Comparison of ENCODE assay signal across 19 cellular contexts in genomic region chr1:110007045-110007444, GRCh38. TPM values are rescaled to one million over a fixed set of nuclear protein-coding genes. Genes with fewer than 3 reads are reported as not detected.
A peak's percentile ranks its signal among the peaks of the same experiment; 100 is the strongest.
DNase-seq lines count a peak whose midpoint lies in the region; ATAC-seq and TF ChIP-seq lines count a peak whose summit lies in the region.
"Had no signal": no experiment of that assay in that cellular context is flagged by ENCODE, and none has a peak within 500 bp of the region (broad histone marks: within the 10 kb centered on the region; RNA-seq: fewer than 3 reads in every experiment).

No MANE protein-coding gene starts in this region.

- H3K4me3 ChIP-seq in SK-N-SH (ENCODE audit: low read depth in 2 of 2, low read length in 1 of 2): no peak overlapping the region
- H3K4me3 ChIP-seq in SK-N-MC: no peak overlapping the region
- peak overlapping the region in 1 of 2 donors; percentile 32 for H3K4me3 ChIP-seq in stomach smooth muscle (ENCODE audit: low read length in 2 of 2)
- H3K4me3 ChIP-seq: spleen, uterus had no signal

- peaks cover 28% of the 10 kb centered on the region for H3F3A ChIP-seq in SK-N-SH (replicated peaks; ENCODE audit: insufficient read depth)

- TF ChIP-seq CTCF in SK-N-SH (IDR thresholded peaks at IDR 0.05) (no peak), GM20000 (IDR thresholded peaks at IDR 0.05; ENCODE audit: extremely low read depth, missing control alignments) (no peak)

- H3K9ac ChIP-seq in SK-N-SH (no peak overlapping the region), SK-N-MC (ENCODE audit: insufficient read length) (no peak overlapping the region), stomach smooth muscle (ENCODE audit: low read length in 2 of 2) (no peak overlapping the region)

- H3K4me2 ChIP-seq in SK-N-SH: no peak overlapping the region

- no peaks in the 10 kb centered on the region for H3K27me3 ChIP-seq in SK-N-SH (ENCODE audit: insufficient read depth)
- no peaks in the 10 kb centered on the region for H3K27me3 ChIP-seq in stomach smooth muscle (ENCODE audit: control insufficient read depth in 1 of 2, insufficient read depth in 2 of 2, low read length in 2 of 2)
- H3K27me3 ChIP-seq: spleen, uterus had no signal

- TF ChIP-seq EP300 in SK-N-SH (IDR thresholded peaks at IDR 0.05; ENCODE audit: borderline replicate concordance in 1 of 2, low read depth in 1 of 2, low read length in 1 of 2): no peak; a peak in 1 of 4 replicates

- POLR2A ChIA-PET in SK-N-SH (lab: Yijun Ruan, JAX): interaction anchor here (0.8 to 1.8 kb wide), 5 partner anchors 9 to 233 kb away, joined by 3 to 7 read pairs (median 4); partner anchors contain the start of gene AHCYL1

- no peak overlapping the region for H2AFZ ChIP-seq in SK-N-SH (ENCODE audit: low read depth)

- H3K36me3 ChIP-seq in SK-N-SH (replicated peaks in 1 of 2; ENCODE audit: control insufficient read depth in 1 of 2, insufficient read depth in 2 of 2, low read length in 1 of 2) (peaks cover 18 to 34% of the 10 kb centered on the region in 2 experiments), SK-N-MC (ENCODE audit: insufficient read depth, low read length) (peaks cover 37% of the 10 kb centered on the region), stomach smooth muscle (ENCODE audit: control insufficient read depth in 2 of 2, insufficient read depth in 2 of 2, low read length in 2 of 2) (peaks cover 12 to 24% of the 10 kb centered on the region in 2 donors)
- H3K36me3 ChIP-seq: uterus had no signal

- CTCF ChIA-PET in SK-N-SH (lab: Yijun Ruan, JAX): interaction anchor here (0.5 to 3.5 kb wide), 9 partner anchors 11 to 608 kb away, joined by 3 to 30 read pairs (median 3); partner anchors contain the start of gene AHCYL1

- peaks cover 4% of the 10 kb centered on the region; the same call in 1 of the 2 replicates for H4K20me1 ChIP-seq in SK-N-SH (ENCODE audit: insufficient read depth)

- 72% methylated on average over 2 of the region's 2 CpGs for WGBS in SK-N-SH (ENCODE audit: low lambda C conversion rate)

- peaks cover 57% of the 10 kb centered on the region for H3K79me2 ChIP-seq in SK-N-SH (ENCODE audit: insufficient read depth)

- H3K9me2 ChIP-seq in SK-N-SH: no peaks in the 10 kb centered on the region

- no peak for ATAC-seq in SK-N-SH treated with all-trans-retinoic acid at 6 μM for 48 hours
- ATAC-seq in left lobe of liver: peak; percentile 39
- ATAC-seq in HG03460 (IDR thresholded peaks at IDR 0.05; ENCODE audit: unreplicated experiment): no peak
- ATAC-seq: activated CD8-positive, alpha-beta T cell treated with anti-CD3 and anti-CD28 coated beads for 36 hours; stimulated activated naive CD8-positive, alpha-beta T cell treated with anti-CD3 and anti-CD28 coated beads, Interleukin-15, Interleukin-2, amounts not matched to agents 100 U/mL and 50 U/mL, for 24 hours had no signal

- H3K27ac ChIP-seq in SK-N-SH (ENCODE audit: low read depth in 2 of 2, low read length in 1 of 2): peak overlapping the region in 1 of 2 experiments; percentile 87; a peak in 2 of 4 replicates
- peak overlapping the region; percentile 28; the same call in 1 of the 2 replicates for H3K27ac ChIP-seq in SK-N-MC
- H3K27ac ChIP-seq in stomach smooth muscle (ENCODE audit: low read length): peak overlapping the region; percentile 3
- H3K27ac ChIP-seq: C4-2B, spleen had no signal

- TF ChIP-seq RAD21 in SK-N-SH (IDR thresholded peaks at IDR 0.05; ENCODE audit: low read length): no peak

- DNase-seq in SK-N-SH: peak; percentile 29
- DNase-seq in SK-N-MC (ENCODE audit: low read depth, low spot score): no peak
- DNase-seq in left lobe of liver (ENCODE audit: low spot score): no peak
- DNase-seq in NCI-H2081 treated with DMSO at 0.1 percent for 48 hours (lab: John Stamatoyannopoulos, UW): no peak
- DNase-seq in GM20000 (ENCODE audit: low spot score): no peak
- DNase-seq: activated CD8-positive, alpha-beta T cell treated with anti-CD3 and anti-CD28 coated beads for 36 hours; activated T-cell treated with anti-CD3 and anti-CD28 coated beads, Interleukin-2, amount 50 U/mL, for 48 hours; effector memory CD4-positive, alpha-beta T cell; KBM-7; NCI-H146; NCI-H526 treated with DMSO at 0.1 percent for 48 hours; posterior cingulate gyrus; spleen; stimulated activated naive CD8-positive, alpha-beta T cell treated with anti-CD3 and anti-CD28 coated beads, Interleukin-15, Interleukin-2, amounts not matched to agents 100 U/mL and 50 U/mL, for 24 hours; uterus had no signal

- H3K9me3 ChIP-seq in SK-N-SH (no peaks in the 10 kb centered on the region), SK-N-MC (ENCODE audit: low read depth, low read length) (no peaks in the 10 kb centered on the region), stomach smooth muscle (ENCODE audit: control insufficient read depth in 2 of 2, low read length in 2 of 2) (no peaks in the 10 kb centered on the region)
- H3K9me3 ChIP-seq: spleen, uterus had no signal

- H3K4me1 ChIP-seq in SK-N-SH (ENCODE audit: control insufficient read depth in 1 of 2, insufficient read depth in 2 of 2, low read depth in 1 of 2, low read length in 1 of 2) (peaks cover 24 to 36% of the 10 kb centered on the region in 2 experiments; a peak in 3 of 4 replicates), stomach smooth muscle (ENCODE audit: control insufficient read depth, insufficient read depth, low read length) (peaks cover 29% of the 10 kb centered on the region)

TF ChIP-seq in SK-N-SH, 30 proteins besides CTCF, POLR2A, EP300 and RAD21 (continues in another document):
- TF ChIP-seq ELF1 (IDR thresholded peaks at IDR 0.05) (no peak), FOXM1 (IDR thresholded peaks at IDR 0.05; ENCODE audit: low read depth) (no peak), PBX3 (IDR thresholded peaks at IDR 0.05) (no peak), MXI1 (IDR thresholded peaks at IDR 0.05; ENCODE audit: low read depth, low read length) (no peak), NFIC (IDR thresholded peaks at IDR 0.05; ENCODE audit: borderline replicate concordance) (no peak)

TF ChIP-seq in SK-N-SH treated with all-trans-retinoic acid at 6 μM for 48 hours, 23 proteins besides CTCF, POLR2A, EP300 and RAD21:
- TF ChIP-seq ZFP3 (CRISPR knock-in tag; IDR thresholded peaks at IDR 0.05): no peak
- no peak for TF ChIP-seq ZNF70 (CRISPR knock-in tag; IDR thresholded peaks at IDR 0.05)
- no peak for TF ChIP-seq RARB (CRISPR knock-in tag; IDR thresholded peaks at IDR 0.05)
- no peak for TF ChIP-seq TCF4 (CRISPR knock-in tag; IDR thresholded peaks at IDR 0.05; ENCODE audit: borderline replicate concordance)
- TF ChIP-seq BACH2 (CRISPR knock-in tag; IDR thresholded peaks at IDR 0.05; ENCODE audit: borderline replicate concordance): no peak
- TF ChIP-seq ESRRG (CRISPR knock-in tag; IDR thresholded peaks at IDR 0.05): no peak
- TF ChIP-seq ISL1 (CRISPR knock-in tag; IDR thresholded peaks at IDR 0.05): no peak
- TF ChIP-seq ZC3H10 (CRISPR knock-in tag; IDR thresholded peaks at IDR 0.05): no peak
- TF ChIP-seq SNAI2 (CRISPR knock-in tag; IDR thresholded peaks at IDR 0.05): no peak
- no peak for TF ChIP-seq PPARA (CRISPR knock-in tag; IDR thresholded peaks at IDR 0.05; ENCODE audit: borderline replicate concordance)

RNA-seq across cellular contexts. Expression of gene AHCYL1, which starts 22.5 kb away (rescaled TPM):
- 39.7 and 49.0 TPM in 2 replicates for polyA plus RNA-seq in SK-N-SH (2012; rRNA removed)
- 46.8 and 49.0 TPM in 2 replicates for polyA plus RNA-seq in SK-N-SH (2012; cell fraction: cytosol; rRNA removed)
- 47.8 and 72.0 TPM in 2 replicates for polyA plus RNA-seq in SK-N-SH (2012; cell fraction: nucleus; rRNA removed)
- total RNA-seq in left lobe of liver: 59.9 TPM

RNA-seq across cellular contexts. Expression of gene STRIP1, which starts 27.4 kb away (rescaled TPM):
- polyA plus RNA-seq in SK-N-SH (2012; rRNA removed): 34.6 and 46.3 TPM in 2 replicates
- polyA plus RNA-seq in SK-N-SH (2012; cell fraction: cytosol; rRNA removed): 19.4 and 26.7 TPM in 2 replicates
- 103 and 120 TPM in 2 replicates for polyA plus RNA-seq in SK-N-SH (2012; cell fraction: nucleus; rRNA removed)
- 12.5 TPM for total RNA-seq in left lobe of liver
